ENCODE assay signal across 8 cellular contexts in genomic region chr2:119264781-119265692, GRCh38.
A peak's percentile ranks its signal among the peaks of the same experiment; 100 is the strongest.
DNase-seq lines count a peak whose midpoint lies in the region; ATAC-seq lines count a peak whose summit lies in the region.

No MANE protein-coding gene starts in this region.

- H3K4me3 Mint-ChIP-seq in activated naive CD4-positive, alpha-beta T cell treated with anti-CD3 and anti-CD28 coated beads, Interleukin-2, amount 10 ng/mL, durations not matched to agents 7 days and 5 days: no peak overlapping the region

- CTCF ChIA-PET in activated naive CD4-positive, alpha-beta T cell treated with anti-CD3 and anti-CD28 coated beads, Interleukin-2, amount 10 ng/mL, durations not matched to agents 7 days and 5 days (lab: Charles Lee): interaction anchor here (1.1 to 1.2 kb wide), 2 partner anchors 212 to 215 kb away, joined by 3 read pairs; no protein-coding TSS in a partner anchor

- peak; percentile 78 for DNase-seq in GM03348 (ENCODE audit: low spot score)
- DNase-seq in NCI-H82 (lab: John Stamatoyannopoulos, UW): peak; percentile 83
- DNase-seq in activated naive CD4-positive, alpha-beta T cell treated with anti-CD3 and anti-CD28 coated beads, Interleukin-2, amount 10 ng/mL, durations not matched to agents 7 days and 5 days: peak; percentile 49
- peak; percentile 63 for DNase-seq in hepatic stellate cell (ENCODE audit: low spot score)
- peak; percentile 51 for DNase-seq in stimulated activated CD4-positive, alpha-beta T cell treated with anti-CD3 and anti-CD28 coated beads, Interleukin-15, amount 100 ng/mL, for 24 hours
- no peak for DNase-seq in GOT3 (lab: John Stamatoyannopoulos, UW)

- H3K36me3 Mint-ChIP-seq in activated naive CD4-positive, alpha-beta T cell treated with anti-CD3 and anti-CD28 coated beads, Interleukin-2, amount 10 ng/mL, durations not matched to agents 7 days and 5 days: no peaks in the 10 kb centered on the region

- no peaks in the 10 kb centered on the region for H3K9me3 Mint-ChIP-seq in activated naive CD4-positive, alpha-beta T cell treated with anti-CD3 and anti-CD28 coated beads, Interleukin-2, amount 10 ng/mL, durations not matched to agents 7 days and 5 days

- ATAC-seq in GM21447 (IDR thresholded peaks at IDR 0.05; ENCODE audit: unreplicated experiment): peak; percentile 94
- ATAC-seq in HG03558 (IDR thresholded peaks at IDR 0.05; ENCODE audit: extremely low read depth, unreplicated experiment): peak; percentile 87

- no peak overlapping the region for H3K27ac Mint-ChIP-seq in activated naive CD4-positive, alpha-beta T cell treated with anti-CD3 and anti-CD28 coated beads, Interleukin-2, amount 10 ng/mL, durations not matched to agents 7 days and 5 days

- H3K4me1 Mint-ChIP-seq in activated naive CD4-positive, alpha-beta T cell treated with anti-CD3 and anti-CD28 coated beads, Interleukin-2, amount 10 ng/mL, durations not matched to agents 7 days and 5 days: no peaks in the 10 kb centered on the region

- H3K27me3 Mint-ChIP-seq in activated naive CD4-positive, alpha-beta T cell treated with anti-CD3 and anti-CD28 coated beads, Interleukin-2, amount 10 ng/mL, durations not matched to agents 7 days and 5 days: peaks cover 11% of the 10 kb centered on the region
